Comparison of ENCODE assay signal across 7 cellular contexts in genomic region chr10:72308320-72308987, GRCh38. TPM values are rescaled to one million over a fixed set of nuclear protein-coding genes. Genes with fewer than 3 reads are reported as not detected.
DNase-seq lines count a peak whose midpoint lies in the region; ATAC-seq and TF ChIP-seq lines count a peak whose summit lies in the region.

No MANE protein-coding gene starts in this region.

- H3K4me1 Mint-ChIP-seq in chondrocyte (ENCODE audit: low read depth), result peaks cover 29% of the 10 kb centered on the region

- H3K9me3 ChIP-seq in GM23248 (ENCODE audit: low read depth) (no peaks in the 10 kb centered on the region), mucosa of descending colon (no peaks in the 10 kb centered on the region)

- peak overlapping the region; percentile 34; the same call in 1 of the 2 replicates for H3K9ac ChIP-seq in GM23248

- H3K27me3 ChIP-seq in GM23248 (replicated peaks; ENCODE audit: insufficient read depth), result no peaks in the 10 kb centered on the region

- H3K4me1 ChIP-seq in GM23248 (ENCODE audit: insufficient read depth) (peaks cover 22% of the 10 kb centered on the region), mucosa of descending colon (ENCODE audit: low read depth) (peaks cover 33% of the 10 kb centered on the region)

- H3K27me3 Mint-ChIP-seq in chondrocyte (ENCODE audit: low read depth), result no peaks in the 10 kb centered on the region

- in situ Hi-C loops in GM23248 (cut with MboI), result no loop called here

- H3K4me3 Mint-ChIP-seq in chondrocyte (ENCODE audit: unreplicated experiment), result no peak overlapping the region

- ATAC-seq in mucosa of descending colon, result peak; percentile 84

- H2AFZ ChIP-seq in GM23248, result peak overlapping the region; percentile 72

- H3K4me3 ChIP-seq in GM23248 (no peak overlapping the region), mucosa of descending colon (no peak overlapping the region)

- H3K79me2 ChIP-seq in GM23248 (ENCODE audit: insufficient read depth), result no peaks in the 10 kb centered on the region

- H3K4me2 ChIP-seq in GM23248 (ENCODE audit: unreplicated experiment), result peak overlapping the region; percentile 29

- TF ChIP-seq CTCF in chondrocyte (IDR thresholded peaks at IDR 0.05), result no peak
- no peak for TF ChIP-seq CTCF in mucosa of descending colon (IDR thresholded peaks at IDR 0.05)

- no peaks in the 10 kb centered on the region for H3K9me2 ChIP-seq in GM23248 (ENCODE audit: insufficient read depth)

- intact Hi-C loops in mucosa of descending colon (cut with DNase I, micrococcal nuclease), result no loop called here

- H3K9me3 Mint-ChIP-seq in chondrocyte (ENCODE audit: low read depth), result no peaks in the 10 kb centered on the region

- H3K36me3 Mint-ChIP-seq in chondrocyte (ENCODE audit: low read depth), result no peaks in the 10 kb centered on the region

- H4K20me1 ChIP-seq in GM23248 (ENCODE audit: insufficient read depth), result no peaks in the 10 kb centered on the region

- peaks cover 3% of the 10 kb centered on the region; the same call in 1 of the 2 replicates for H3F3A ChIP-seq in GM23248 (ENCODE audit: insufficient read depth)

- no peaks in the 10 kb centered on the region for H3K36me3 ChIP-seq in GM23248 (ENCODE audit: low read depth)
- no peaks in the 10 kb centered on the region for H3K36me3 ChIP-seq in mucosa of descending colon (ENCODE audit: low read depth)

- H3K27ac Mint-ChIP-seq in chondrocyte (ENCODE audit: unreplicated experiment), result peak overlapping the region; percentile 84

- DNase-seq in GM23248, result peak; percentile 91
- peak; percentile 95 for DNase-seq in OCI-M1 (lab: John Stamatoyannopoulos, UW)
- DNase-seq in chondrocyte (ENCODE audit: low spot score), result no peak
- peak; percentile 70 to 75 (median 71) for DNase-seq in mucosa of descending colon
- no peak for DNase-seq in NCI-H524 treated with DMSO at 0.1 percent for 48 hours (lab: John Stamatoyannopoulos, UW)
- DNase-seq in NCI-H1930 (lab: John Stamatoyannopoulos, UW), result no peak
- DNase-seq in NCI-H2227 (lab: John Stamatoyannopoulos, UW; ENCODE audit: unreplicated experiment), result no peak

- H3K27ac ChIP-seq in GM23248, result peak overlapping the region; percentile 47

- WGBS in GM23248 (ENCODE audit: low coverage in 1 of 2, low lambda C conversion rate in 2 of 2, missing lambda C conversion rate in 2 of 2), 2 experiments, result 54 to 60% methylated on average over 7 of the region's 7 CpGs

RNA-seq across cellular contexts. Expression of gene DDIT4, which starts 34.7 kb away (rescaled TPM):
- total RNA-seq in GM23248 (2014; rRNA removed; shearing (Covaris generic)), result 188 and 199 TPM in 2 replicates
- polyA plus RNA-seq in GM23248 (2016; fragmentation: Nextera tagmentation; extraction: Ambion mirVana), result 144 and 155 TPM in 2 replicates
- total RNA-seq in chondrocyte (68.5 to 241 TPM (median 227 TPM) in 3 replicates), mucosa of descending colon (100 to 1,000 TPM in 1 of 3 donors, 10 to 100 TPM in 2; 32.9 to 142 (median 49.6) TPM)

RNA-seq across cellular contexts. Expression of gene DNAJB12, which starts 46.3 kb away (rescaled TPM):
- 28.4 and 32.9 TPM in 2 replicates for total RNA-seq in GM23248 (2014; rRNA removed; shearing (Covaris generic))
- 32.0 and 33.5 TPM in 2 replicates for polyA plus RNA-seq in GM23248 (2016; fragmentation: Nextera tagmentation; extraction: Ambion mirVana)
- 27.3 to 29.8 TPM (median 28.7 TPM) in 3 replicates for total RNA-seq in chondrocyte
- 10 to 100 TPM; 37.0 to 38.9 (median 37.7) TPM for total RNA-seq in mucosa of descending colon

Comparison
In these comparisons a context has a peak if more than half of its experiments do, and no peak if none do; other contexts are left out.
1. DNase-seq: peak in GM23248 (single experiment), OCI-M1 (single experiment) and mucosa of descending colon (3 of 3); none in chondrocyte (single experiment), NCI-H524 treated with DMSO at 0.1 percent for 48 hours (single experiment), NCI-H1930 (0 of 2) and NCI-H2227 (single experiment).